In genomic region chr19:10661946-10662345, GRCh38 we compare ENCODE assay signal across 16 cellular contexts. TPM values are rescaled to one million over a fixed set of nuclear protein-coding genes. Genes with fewer than 3 reads are reported as not detected.
DNase-seq lines count a peak whose midpoint lies in the region; ATAC-seq, FAIRE-seq and TF ChIP-seq lines count a peak whose summit lies in the region.
"Had no signal": no experiment of that assay in that cellular context is flagged by ENCODE, and none has a peak within 500 bp of the region (broad histone marks: within the 10 kb centered on the region; RNA-seq: fewer than 3 reads in every experiment).

No MANE protein-coding gene starts in this region.

- H3K9me3 Mint-ChIP-seq in activated CD4-positive, alpha-beta memory T cell treated with anti-CD3 and anti-CD28 coated beads for 36 hours, result no peaks in the 10 kb centered on the region
- H3K9me3 Mint-ChIP-seq in activated CD4-positive, alpha-beta memory T cell treated with anti-CD3 and anti-CD28 coated beads, Interleukin-2, amount 10 ng/mL, durations not matched to agents 7 days and 5 days, result no peaks in the 10 kb centered on the region
- H3K9me3 Mint-ChIP-seq: neural progenitor cell had no signal

- H3K79me2 ChIP-seq in Karpas-422 (ENCODE audit: low read length), result peaks cover 100% of the 10 kb centered on the region
- peaks cover 95% of the 10 kb centered on the region for H3K79me2 ChIP-seq in GM12878 (ENCODE audit: control insufficient read depth, insufficient read depth, low read length)
- peaks cover 100% of the 10 kb centered on the region for H3K79me2 ChIP-seq in osteoblast (ENCODE audit: insufficient read depth, low read length)

- DNase-seq in activated CD4-positive, alpha-beta memory T cell treated with anti-CD3 and anti-CD28 coated beads for 36 hours, result no peak
- no peak for DNase-seq in activated CD4-positive, alpha-beta memory T cell treated with anti-CD3 and anti-CD28 coated beads, Interleukin-2, amount 10 ng/mL, durations not matched to agents 7 days and 5 days
- DNase-seq in Karpas-422 (no peak), GM12878 (ENCODE audit: low read depth, low spot score) (no peak), osteoblast (ENCODE audit: insufficient read length, low spot score, missing footprints) (no peak), vagina (ENCODE audit: extremely low spot score in 2 of 2) (no peak), GM19240 (ENCODE audit: insufficient read length, low spot score) (no peak)
- DNase-seq: GOT3, NCI-H2081, NCI-H526 had no signal

- in situ Hi-C loops in GM12878 (cut with MboI), result no loop called here

- H3K4me1 ChIP-seq in Karpas-422 (ENCODE audit: low read length) (peaks cover 78% of the 10 kb centered on the region), GM12878 (ENCODE audit: control insufficient read depth, insufficient read depth, low read length) (peaks cover 30% of the 10 kb centered on the region), osteoblast (ENCODE audit: insufficient read depth, low read length) (peaks cover 30% of the 10 kb centered on the region), vagina (peaks cover 80% of the 10 kb centered on the region)

- H3K4me3 Mint-ChIP-seq in activated CD4-positive, alpha-beta memory T cell treated with anti-CD3 and anti-CD28 coated beads for 36 hours, result no peak overlapping the region
- no peak overlapping the region for H3K4me3 Mint-ChIP-seq in activated CD4-positive, alpha-beta memory T cell treated with anti-CD3 and anti-CD28 coated beads, Interleukin-2, amount 10 ng/mL, durations not matched to agents 7 days and 5 days

- SMC1A ChIA-PET in GM12878 (lab: Charles Lee; ENCODE audit: uncharacterized antibody, unreplicated experiment), result interaction anchor here (0.6 to 2.2 kb wide), 4 partner anchors 38 to 331 kb away, joined by 3 to 6 read pairs (median 3); partner anchors contain the start of gene QTRT1

- CTCF ChIA-PET in activated CD4-positive, alpha-beta memory T cell treated with anti-CD3 and anti-CD28 coated beads for 36 hours (lab: Charles Lee), result interaction anchor here (1.6 to 1.8 kb wide), 2 partner anchors 18 to 38 kb away, joined by 7 read pairs; no protein-coding TSS in a partner anchor
- CTCF ChIA-PET in activated CD4-positive, alpha-beta memory T cell treated with anti-CD3 and anti-CD28 coated beads, Interleukin-2, amount 10 ng/mL, durations not matched to agents 7 days and 5 days (lab: Charles Lee), result interaction anchor here (1.3 kb wide), 1 partner anchor 81 kb away, joined by 4 read pairs; no protein-coding TSS in a partner anchor
- CTCF ChIA-PET in GM12878 (lab: Yijun Ruan, JAX), result interaction anchor here (1.0 to 2.8 kb wide), 7 partner anchors 17 to 126 kb away, joined by 3 to 16 read pairs (median 4); partner anchors contain the start of genes DNM2 and QTRT1

- no peak for TF ChIP-seq EP300 in GM12878 (IDR thresholded peaks at IDR 0.05; ENCODE audit: borderline replicate concordance in 1 of 2, control insufficient read depth in 1 of 2, low read depth in 2 of 2, low read length in 2 of 2)

- H3K27ac ChIP-seq in Karpas-422 (ENCODE audit: low read length) (peak overlapping the region; percentile 97), GM12878 (ENCODE audit: control insufficient read depth, insufficient read depth) (peak overlapping the region; percentile 29; the same call in 1 of the 2 replicates), osteoblast (ENCODE audit: low read depth, low read length) (peak overlapping the region; percentile 79), vagina (no peak overlapping the region)
- H3K27ac ChIP-seq: thoracic aorta, VCaP had no signal

- intact Hi-C loops in activated CD4-positive, alpha-beta memory T cell treated with anti-CD3 and anti-CD28 coated beads for 36 hours (cut with micrococcal nuclease), result no loop called here
- intact Hi-C loops in GM12878 (cut with micrococcal nuclease; ENCODE audit: unreplicated experiment) (loop anchor here (5.0 kb wide), 1 partner anchor 35 kb away; no protein-coding TSS in a partner anchor), vagina (cut with DNase I) (no loop called here)

- H3K27ac Mint-ChIP-seq in activated CD4-positive, alpha-beta memory T cell treated with anti-CD3 and anti-CD28 coated beads for 36 hours, result peak overlapping the region; percentile 59
- no peak overlapping the region for H3K27ac Mint-ChIP-seq in activated CD4-positive, alpha-beta memory T cell treated with anti-CD3 and anti-CD28 coated beads, Interleukin-2, amount 10 ng/mL, durations not matched to agents 7 days and 5 days

- H3K4me3 ChIP-seq in Karpas-422 (ENCODE audit: low read length), result peak overlapping the region; percentile 60
- peak overlapping the region; percentile 44; the same call in 1 of the 2 replicates for H3K4me3 ChIP-seq in GM12878
- H3K4me3 ChIP-seq in osteoblast (ENCODE audit: insufficient read depth, low read length), result peak overlapping the region; percentile 25
- H3K4me3 ChIP-seq in vagina, result no peak overlapping the region
- H3K4me3 ChIP-seq: neural progenitor cell, thoracic aorta had no signal

- RAD21 ChIA-PET in GM12878 (lab: Charles Lee; ENCODE audit: unreplicated experiment), result interaction anchor here (1.0 to 1.7 kb wide), 3 partner anchors 13 to 80 kb away, joined by 3 to 7 read pairs (median 4); no protein-coding TSS in a partner anchor

- no peak for TF ChIP-seq CTCF in GM12878 (IDR thresholded peaks at IDR 0.05 in 2 of 3, conservative IDR thresholded peaks at IDR 0.05 in 1 of 3; ENCODE audit: control insufficient read depth in 2 of 3, extremely low read depth in 1 of 3, insufficient read depth in 1 of 3, low read depth in 3 of 3, low read length in 3 of 3)
- no peak for TF ChIP-seq CTCF in osteoblast (IDR thresholded peaks at IDR 0.05; ENCODE audit: extremely low read depth, low read depth, low read length)
- TF ChIP-seq CTCF in vagina (IDR thresholded peaks at IDR 0.05), result no peak

- peaks cover 27% of the 10 kb centered on the region for H3K36me3 Mint-ChIP-seq in activated CD4-positive, alpha-beta memory T cell treated with anti-CD3 and anti-CD28 coated beads for 36 hours
- peaks cover 29% of the 10 kb centered on the region for H3K36me3 Mint-ChIP-seq in activated CD4-positive, alpha-beta memory T cell treated with anti-CD3 and anti-CD28 coated beads, Interleukin-2, amount 10 ng/mL, durations not matched to agents 7 days and 5 days (ENCODE audit: low read depth)

- ATAC-seq in GM12878 (no peak), HG02970 (IDR thresholded peaks at IDR 0.05; ENCODE audit: low FRiP score, unreplicated experiment) (no peak)

- H3K9me2 ChIP-seq in Karpas-422 (replicated peaks; ENCODE audit: insufficient read depth, low read length), result no peaks in the 10 kb centered on the region

- H3K27me3 ChIP-seq in Karpas-422 (ENCODE audit: low read length), result no peaks in the 10 kb centered on the region
- H3K27me3 ChIP-seq in GM12878 (replicated peaks in 1 of 2; ENCODE audit: control insufficient read depth in 2 of 2, insufficient read depth in 2 of 2, low read length in 1 of 2), result no peaks in the 10 kb centered on the region
- no peaks in the 10 kb centered on the region for H3K27me3 ChIP-seq in osteoblast (ENCODE audit: insufficient read depth, low read length)
- no peaks in the 10 kb centered on the region for H3K27me3 ChIP-seq in vagina
- H3K27me3 ChIP-seq: neural progenitor cell had no signal

- no peak for TF ChIP-seq RAD21 in GM12878 (IDR thresholded peaks at IDR 0.05; ENCODE audit: insufficient read depth, low read depth, low read length)

- H2AFZ ChIP-seq in Karpas-422 (ENCODE audit: low read length) (no peak overlapping the region), GM12878 (ENCODE audit: control insufficient read depth, low read depth, low read length) (no peak overlapping the region), osteoblast (ENCODE audit: low read length) (no peak overlapping the region)
- H2AFZ ChIP-seq: neural progenitor cell had no signal

- H4K20me1 ChIP-seq in Karpas-422 (ENCODE audit: insufficient read depth, low read depth, low read length), result peaks cover 67% of the 10 kb centered on the region
- H4K20me1 ChIP-seq in GM12878 (ENCODE audit: control insufficient read depth, insufficient read depth), result peaks cover 12% of the 10 kb centered on the region
- H4K20me1 ChIP-seq in osteoblast (ENCODE audit: insufficient read depth, low read length), result peaks cover 92% of the 10 kb centered on the region

- peaks cover 61% of the 10 kb centered on the region for H3K4me1 Mint-ChIP-seq in activated CD4-positive, alpha-beta memory T cell treated with anti-CD3 and anti-CD28 coated beads for 36 hours (ENCODE audit: low read depth)
- H3K4me1 Mint-ChIP-seq in activated CD4-positive, alpha-beta memory T cell treated with anti-CD3 and anti-CD28 coated beads, Interleukin-2, amount 10 ng/mL, durations not matched to agents 7 days and 5 days, result peaks cover 56% of the 10 kb centered on the region

- H3K4me2 ChIP-seq in Karpas-422 (ENCODE audit: low read depth, low read length, poor library complexity, severe bottlenecking), result peak overlapping the region; percentile 89
- H3K4me2 ChIP-seq in GM12878 (ENCODE audit: control insufficient read depth, insufficient read depth), result peak overlapping the region; percentile 68
- H3K4me2 ChIP-seq in osteoblast (ENCODE audit: insufficient read depth, low read length), result peak overlapping the region; percentile 65
- H3K4me2 ChIP-seq: neural progenitor cell had no signal

- TF ChIP-seq POLR2A in GM12878 (IDR thresholded peaks at IDR 0.05; ENCODE audit: low read depth, low read length) (no peak), vagina (IDR thresholded peaks at IDR 0.05) (no peak)

- 6% methylated on average over 1 of the region's 1 CpG for WGBS in GM12878 (ENCODE audit: insufficient coverage, insufficient replicate concordance, low lambda C conversion rate, missing lambda C conversion rate)

- H3K27me3 Mint-ChIP-seq in activated CD4-positive, alpha-beta memory T cell treated with anti-CD3 and anti-CD28 coated beads for 36 hours, result no peaks in the 10 kb centered on the region
- no peaks in the 10 kb centered on the region for H3K27me3 Mint-ChIP-seq in activated CD4-positive, alpha-beta memory T cell treated with anti-CD3 and anti-CD28 coated beads, Interleukin-2, amount 10 ng/mL, durations not matched to agents 7 days and 5 days

- no peak for FAIRE-seq in GM12878 (lab: Jason Lieb, UNC)
- FAIRE-seq: A204.1, endothelial cell of umbilical vein had no signal

- no TSS peak for BruUV-seq in GM12878 (replicated peaks; lab: Mats Ljungman, UMichigan)

- H3K9me3 ChIP-seq in Karpas-422 (ENCODE audit: low read length), result no peaks in the 10 kb centered on the region
- H3K9me3 ChIP-seq in GM12878 (replicated peaks; ENCODE audit: control insufficient read depth, insufficient read depth, low read length), result no peaks in the 10 kb centered on the region
- H3K9me3 ChIP-seq in osteoblast (ENCODE audit: low read depth, low read length), result no peaks in the 10 kb centered on the region
- H3K9me3 ChIP-seq in vagina, result no peaks in the 10 kb centered on the region
- H3K9me3 ChIP-seq: thoracic aorta had no signal

- POLR2A ChIA-PET in activated CD4-positive, alpha-beta memory T cell treated with anti-CD3 and anti-CD28 coated beads for 36 hours (lab: Charles Lee), result interaction anchor here (1.3 to 1.8 kb wide), 2 partner anchors 10 to 32 kb away, joined by 4 to 7 read pairs; no protein-coding TSS in a partner anchor
- POLR2A ChIA-PET in activated CD4-positive, alpha-beta memory T cell treated with anti-CD3 and anti-CD28 coated beads, Interleukin-2, amount 10 ng/mL, durations not matched to agents 7 days and 5 days (lab: Charles Lee), result interaction anchor here (1.2 to 1.5 kb wide), 2 partner anchors 10 to 39 kb away, joined by 3 to 9 read pairs; partner anchors contain the start of gene QTRT1
- POLR2A ChIA-PET in GM12878 (lab: Charles Lee), result interaction anchor here (0.7 to 0.9 kb wide), 2 partner anchors 27 to 1987 kb away, joined by 3 to 4 read pairs; no protein-coding TSS in a partner anchor

- H3K9ac ChIP-seq in Karpas-422 (ENCODE audit: low read length) (peak overlapping the region; percentile 70), GM12878 (ENCODE audit: control insufficient read depth, insufficient read depth, low read length) (peak overlapping the region; percentile 4; the same call in 1 of the 2 replicates)
- H3K9ac ChIP-seq: neural progenitor cell had no signal

- peaks cover 15% of the 10 kb centered on the region; the same call in 1 of the 2 replicates for H3K36me3 ChIP-seq in Karpas-422 (ENCODE audit: insufficient read depth, low read length)
- peaks cover 3 to 17% of the 10 kb centered on the region in 2 experiments for H3K36me3 ChIP-seq in GM12878 (ENCODE audit: control insufficient read depth in 2 of 2, insufficient read depth in 2 of 2, low read length in 1 of 2)
- peaks cover 36% of the 10 kb centered on the region for H3K36me3 ChIP-seq in osteoblast (ENCODE audit: insufficient read depth, low read length)
- peaks cover 0 to 4% of the 10 kb centered on the region in 2 donors for H3K36me3 ChIP-seq in vagina

RNA-seq across cellular contexts. Expression of gene ILF3, which starts 7.8 kb away (rescaled TPM):
- total RNA-seq in activated CD4-positive, alpha-beta memory T cell treated with anti-CD3 and anti-CD28 coated beads for 36 hours, result 100 to 1,000 TPM; 355 to 357 TPM
- 100 to 1,000 TPM; 301 to 324 TPM for total RNA-seq in activated CD4-positive, alpha-beta memory T cell treated with anti-CD3 and anti-CD28 coated beads, Interleukin-2, amount 10 ng/mL, durations not matched to agents 7 days and 5 days
- 113 and 194 TPM in 2 replicates for total RNA-seq in Karpas-422 (2014; rRNA removed; shearing (Covaris generic); ENCODE audit: low replicate concordance)
- total RNA-seq in GM12878 (2013; cell fraction: nucleolus; rRNA removed), result 214 and 243 TPM in 2 replicates
- total RNA-seq in GM12878 (2014; rRNA removed) (100 and 112 TPM in 2 replicates), GM12878 (2014; rRNA removed; fragmentation: Illumina TruSeq; extraction: Trizol) (109 and 112 TPM in 2 replicates), GM12878 (2021) (354 and 383 TPM in 2 replicates), osteoblast (105 and 107 TPM in 2 replicates), vagina (125 TPM)
- polyA plus RNA-seq in GM12878 (2011; ENCODE audit: low read depth), result 91.1 TPM
- polyA plus RNA-seq in GM12878 (2011; rRNA removed) (106 and 178 TPM in 2 replicates), GM12878 (2014; fragmentation: Illumina TruSeq; extraction: Trizol) (180 and 253 TPM in 2 replicates), GM12878 (2014; fragmentation: Nextera tagmentation; extraction: Ambion mirVana) (10 to 100 TPM; 28.1 to 38.1 TPM), GM12878 (2014; rRNA removed) (175 and 191 TPM in 2 replicates), GM12878 (2016; fragmentation: Nextera tagmentation; extraction: Ambion mirVana) (100 to 1,000 TPM; 205 TPM)
- 116 and 136 TPM in 2 replicates for polyA plus RNA-seq in GM12878 (2011; cell fraction: cytosol; rRNA removed)
- 323 and 436 TPM in 2 replicates for polyA plus RNA-seq in GM12878 (2011; cell fraction: nucleus; rRNA removed)
- polyA plus RNA-seq in GM12878 (2012), result 139 and 213 TPM in 2 replicates
- 111 and 131 TPM in 2 replicates for polyA minus RNA-seq in GM12878 (2011; rRNA and poly(A)+ RNA removed)
- polyA minus RNA-seq in GM12878 (2011; cell fraction: cytosol; rRNA and poly(A)+ RNA removed), result 59.6 and 68.8 TPM in 2 replicates
- 70.6 and 125 TPM in 2 replicates for polyA minus RNA-seq in GM12878 (2011; cell fraction: nucleus; rRNA and poly(A)+ RNA removed)

RNA-seq across cellular contexts. Expression of gene SLC44A2, which starts 36.6 kb away (rescaled TPM):
- total RNA-seq in activated CD4-positive, alpha-beta memory T cell treated with anti-CD3 and anti-CD28 coated beads for 36 hours, result 10 to 100 TPM; 89.3 to 94.6 TPM
- 100 to 1,000 TPM; 147 to 152 TPM for total RNA-seq in activated CD4-positive, alpha-beta memory T cell treated with anti-CD3 and anti-CD28 coated beads, Interleukin-2, amount 10 ng/mL, durations not matched to agents 7 days and 5 days
- total RNA-seq in Karpas-422 (2014; rRNA removed; shearing (Covaris generic); ENCODE audit: low replicate concordance), result 38.2 and 48.0 TPM in 2 replicates
- total RNA-seq in GM12878 (2013; cell fraction: nucleolus; rRNA removed), result 44.5 and 46.6 TPM in 2 replicates
- total RNA-seq in GM12878 (2014; rRNA removed) (18.0 TPM in 2 replicates), GM12878 (2014; rRNA removed; fragmentation: Illumina TruSeq; extraction: Trizol) (9.8 and 11.0 TPM in 2 replicates), GM12878 (2021) (45.3 and 48.4 TPM in 2 replicates), osteoblast (43.0 and 49.9 TPM in 2 replicates), vagina (89.4 TPM)
- 35.0 TPM for polyA plus RNA-seq in GM12878 (2011; ENCODE audit: low read depth)
- polyA plus RNA-seq in GM12878 (2011; rRNA removed) (32.3 and 51.3 TPM in 2 replicates), GM12878 (2014; fragmentation: Illumina TruSeq; extraction: Trizol) (41.9 and 45.0 TPM in 2 replicates), GM12878 (2014; fragmentation: Nextera tagmentation; extraction: Ambion mirVana) (1 to 10 TPM; 3.0 to 3.3 TPM), GM12878 (2014; rRNA removed) (31.6 and 33.0 TPM in 2 replicates), GM12878 (2016; fragmentation: Nextera tagmentation; extraction: Ambion mirVana) (10 to 100 TPM; 26.7 to 26.9 TPM)
- polyA plus RNA-seq in GM12878 (2011; cell fraction: cytosol; rRNA removed), result 58.8 and 71.6 TPM in 2 replicates
- 95.0 and 120 TPM in 2 replicates for polyA plus RNA-seq in GM12878 (2011; cell fraction: nucleus; rRNA removed)
- polyA plus RNA-seq in GM12878 (2012), result 53.3 and 76.7 TPM in 2 replicates
- 53.9 and 67.1 TPM in 2 replicates for polyA minus RNA-seq in GM12878 (2011; rRNA and poly(A)+ RNA removed)
- 24.6 and 26.8 TPM in 2 replicates for polyA minus RNA-seq in GM12878 (2011; cell fraction: cytosol; rRNA and poly(A)+ RNA removed)
- 22.5 and 27.9 TPM in 2 replicates for polyA minus RNA-seq in GM12878 (2011; cell fraction: nucleus; rRNA and poly(A)+ RNA removed)

RNA-seq across cellular contexts. Expression of gene QTRT1, which starts 39.3 kb away (rescaled TPM):
- 10 to 100 TPM; 43.1 to 47.4 TPM for total RNA-seq in activated CD4-positive, alpha-beta memory T cell treated with anti-CD3 and anti-CD28 coated beads for 36 hours
- total RNA-seq in activated CD4-positive, alpha-beta memory T cell treated with anti-CD3 and anti-CD28 coated beads, Interleukin-2, amount 10 ng/mL, durations not matched to agents 7 days and 5 days, result 10 to 100 TPM; 24.0 to 26.4 TPM
- total RNA-seq in Karpas-422 (2014; rRNA removed; shearing (Covaris generic); ENCODE audit: low replicate concordance), result 28.2 and 44.4 TPM in 2 replicates
- total RNA-seq in GM12878 (2013; cell fraction: nucleolus; rRNA removed), result 39.8 and 40.8 TPM in 2 replicates
- total RNA-seq in GM12878 (2014; rRNA removed) (40.7 and 44.3 TPM in 2 replicates), GM12878 (2014; rRNA removed; fragmentation: Illumina TruSeq; extraction: Trizol) (18.1 and 19.9 TPM in 2 replicates), GM12878 (2021) (55.0 and 59.3 TPM in 2 replicates), osteoblast (34.0 and 36.5 TPM in 2 replicates), vagina (36.3 TPM)
- polyA plus RNA-seq in GM12878 (2011; ENCODE audit: low read depth), result 33.3 TPM
- polyA plus RNA-seq in GM12878 (2011; rRNA removed) (10.7 and 33.9 TPM in 2 replicates), GM12878 (2014; fragmentation: Illumina TruSeq; extraction: Trizol) (4.0 and 14.2 TPM in 2 replicates), GM12878 (2014; fragmentation: Nextera tagmentation; extraction: Ambion mirVana) (1 to 10 TPM in 1 of 2 experiments, under 1 TPM in 1; 0.89 to 8.6 TPM), GM12878 (2014; rRNA removed) (66.0 and 71.2 TPM in 2 replicates), GM12878 (2016; fragmentation: Nextera tagmentation; extraction: Ambion mirVana) (10 to 100 TPM; 73.7 to 78.9 TPM)
- polyA plus RNA-seq in GM12878 (2011; cell fraction: cytosol; rRNA removed), result 41.3 and 62.3 TPM in 2 replicates
- polyA plus RNA-seq in GM12878 (2011; cell fraction: nucleus; rRNA removed), result 244 and 250 TPM in 2 replicates
- polyA plus RNA-seq in GM12878 (2012), result 42.4 and 48.1 TPM in 2 replicates
- 13.8 and 18.9 TPM in 2 replicates for polyA minus RNA-seq in GM12878 (2011; rRNA and poly(A)+ RNA removed)
- polyA minus RNA-seq in GM12878 (2011; cell fraction: cytosol; rRNA and poly(A)+ RNA removed), result 10.2 and 10.4 TPM in 2 replicates
- polyA minus RNA-seq in GM12878 (2011; cell fraction: nucleus; rRNA and poly(A)+ RNA removed), result 20.6 and 23.8 TPM in 2 replicates

RNA-seq across cellular contexts. Expression of gene DNM2, which starts 55.9 kb away (rescaled TPM):
- 100 to 1,000 TPM; 171 to 173 TPM for total RNA-seq in activated CD4-positive, alpha-beta memory T cell treated with anti-CD3 and anti-CD28 coated beads for 36 hours
- total RNA-seq in activated CD4-positive, alpha-beta memory T cell treated with anti-CD3 and anti-CD28 coated beads, Interleukin-2, amount 10 ng/mL, durations not matched to agents 7 days and 5 days, result 100 to 1,000 TPM; 277 to 288 TPM
- 91.1 and 93.7 TPM in 2 replicates for total RNA-seq in Karpas-422 (2014; rRNA removed; shearing (Covaris generic); ENCODE audit: low replicate concordance)
- total RNA-seq in GM12878 (2013; cell fraction: nucleolus; rRNA removed), result 284 and 297 TPM in 2 replicates
- 56.8 and 68.7 TPM in 2 replicates for total RNA-seq in GM12878 (2014; rRNA removed)
- total RNA-seq in GM12878 (2014; rRNA removed; fragmentation: Illumina TruSeq; extraction: Trizol), result 53.0 and 58.9 TPM in 2 replicates
- total RNA-seq in GM12878 (2021), result 128 and 146 TPM in 2 replicates
- polyA plus RNA-seq in GM12878 (2011; ENCODE audit: low read depth), result 38.6 TPM
- 22.8 and 47.4 TPM in 2 replicates for polyA plus RNA-seq in GM12878 (2011; rRNA removed)
- polyA plus RNA-seq in GM12878 (2011; cell fraction: cytosol; rRNA removed), result 40.7 and 47.0 TPM in 2 replicates
- polyA plus RNA-seq in GM12878 (2011; cell fraction: nucleus; rRNA removed), result 133 and 175 TPM in 2 replicates
- 82.2 and 92.4 TPM in 2 replicates for polyA plus RNA-seq in GM12878 (2012)
- polyA plus RNA-seq in GM12878 (2014; fragmentation: Illumina TruSeq; extraction: Trizol), result 54.5 and 69.2 TPM in 2 replicates
- polyA plus RNA-seq in GM12878 (2014; fragmentation: Nextera tagmentation; extraction: Ambion mirVana), result 1 to 10 TPM; 1.2 to 3.4 TPM
- polyA plus RNA-seq in GM12878 (2014; rRNA removed), result 93.1 and 113 TPM in 2 replicates
- polyA plus RNA-seq in GM12878 (2016; fragmentation: Nextera tagmentation; extraction: Ambion mirVana), result 100 to 1,000 TPM in 1 of 2 experiments, 10 to 100 TPM in 1; 98.3 to 100 TPM
- 102 and 114 TPM in 2 replicates for polyA minus RNA-seq in GM12878 (2011; rRNA and poly(A)+ RNA removed)
- 44.5 and 54.7 TPM in 2 replicates for polyA minus RNA-seq in GM12878 (2011; cell fraction: cytosol; rRNA and poly(A)+ RNA removed)
- polyA minus RNA-seq in GM12878 (2011; cell fraction: nucleus; rRNA and poly(A)+ RNA removed), result 103 and 181 TPM in 2 replicates
- 89.6 and 102 TPM in 2 replicates for total RNA-seq in osteoblast
- 128 TPM for total RNA-seq in vagina

Comparison
In these comparisons a context has a peak if more than half of its experiments do, and no peak if none do; other contexts are left out.
1. H3K4me3 ChIP-seq: peak in Karpas-422 (single experiment), GM12878 (single experiment) and osteoblast (single experiment); none in vagina (0 of 2).
2. Peak in every context shown above with its lines, with median percentiles within 50 percentile points of each other: H3K4me2 ChIP-seq.